Comparison of ENCODE assay signal across 12 cellular contexts in genomic region chr15:49675051-49675450, GRCh38. TPM values are rescaled to one million over a fixed set of nuclear protein-coding genes. Genes with fewer than 3 reads are reported as not detected.
DNase-seq lines count a peak whose midpoint lies in the region; ATAC-seq and TF ChIP-seq lines count a peak whose summit lies in the region.
"Had no signal": no experiment of that assay in that cellular context is flagged by ENCODE, and none has a peak within 500 bp of the region (broad histone marks: within the 10 kb centered on the region; RNA-seq: fewer than 3 reads in every experiment).

No MANE protein-coding gene starts in this region.

- no peaks in the 10 kb centered on the region for H3K36me3 Mint-ChIP-seq in neural progenitor cell
- H3K36me3 Mint-ChIP-seq: activated naive CD4-positive, alpha-beta T cell treated with anti-CD3 and anti-CD28 coated beads, Interleukin-2, amount 50 U/mL, for 72 hours had no signal

- H3K9me3 Mint-ChIP-seq in neural progenitor cell = no peaks in the 10 kb centered on the region

- TF ChIP-seq CTCF in RWPE2 (IDR thresholded peaks at IDR 0.05; ENCODE audit: poor library complexity, severe bottlenecking) (peak; percentile 57), fibroblast of pulmonary artery (IDR thresholded peaks at IDR 0.05; ENCODE audit: low read length, missing control alignments) (peak; percentile 49), tibial artery (IDR thresholded peaks at IDR 0.05) (no peak), gastroesophageal sphincter (IDR thresholded peaks at IDR 0.05) (peak in 1 of 4 experiments; percentile 5), neural progenitor cell (IDR thresholded peaks at IDR 0.05) (no peak)

- peak overlapping the region; percentile 55 for H3K27ac ChIP-seq in RWPE2 (ENCODE audit: poor library complexity, severe bottlenecking)
- H3K27ac ChIP-seq in tibial artery = peak overlapping the region in 1 of 2 donors; percentile 3
- H3K27ac ChIP-seq in gastroesophageal sphincter = no peak overlapping the region
- no peak overlapping the region for H3K27ac ChIP-seq in neural progenitor cell

- no peak for TF ChIP-seq POLR2A in gastroesophageal sphincter (IDR thresholded peaks at IDR 0.05)

- H4K20me1 ChIP-seq in neural progenitor cell (ENCODE audit: low read depth) = no peaks in the 10 kb centered on the region

- no peaks in the 10 kb centered on the region for H3F3A ChIP-seq in neural progenitor cell (ENCODE audit: low read depth)

- no peak for TF ChIP-seq EP300 in gastroesophageal sphincter (IDR thresholded peaks at IDR 0.05)

- no peak overlapping the region for H2AFZ ChIP-seq in neural progenitor cell (replicated peaks)

- ATAC-seq in RWPE2 (ENCODE audit: low read depth) = peak; percentile 100
- no peak for ATAC-seq in gastroesophageal sphincter
- ATAC-seq: activated naive CD4-positive, alpha-beta T cell treated with anti-CD3 and anti-CD28 coated beads, Interleukin-2, amount 50 U/mL, for 72 hours had no signal

- DNase-seq in H4 (ENCODE audit: low spot score) (peak; percentile 38), RWPE2 (ENCODE audit: low spot score) (no peak), fibroblast of pulmonary artery (ENCODE audit: low read depth) (peak; percentile 91), smooth muscle cell of the brain vasculature (ENCODE audit: low read depth, low spot score) (peak; percentile 46), tibial artery (no peak), neural progenitor cell (ENCODE audit: low spot score) (no peak)
- DNase-seq: activated CD4-positive, alpha-beta T cell treated with anti-CD3 and anti-CD28 coated beads for 48 hours; NCI-H1436 treated with DMSO at 0.1 percent for 48 hours had no signal

- peaks cover 4% of the 10 kb centered on the region for H3K4me1 Mint-ChIP-seq in neural progenitor cell

- intact Hi-C loops in tibial artery (cut with DNase I; ENCODE audit: low total_unique reads) = no loop called here

- no peak overlapping the region for H3K4me3 Mint-ChIP-seq in neural progenitor cell

- H3K9me3 ChIP-seq in RWPE2 (ENCODE audit: severe bottlenecking) (no peaks in the 10 kb centered on the region), tibial artery (no peaks in the 10 kb centered on the region), gastroesophageal sphincter (no peaks in the 10 kb centered on the region), neural progenitor cell (ENCODE audit: low read depth) (no peaks in the 10 kb centered on the region)
- H3K9me3 ChIP-seq: SJCRH30 had no signal

- H3K4me1 ChIP-seq in RWPE2 (ENCODE audit: insufficient read depth, poor library complexity, severe bottlenecking) (peaks cover 23% of the 10 kb centered on the region), tibial artery (peaks cover 0 to 32% (median 0%) of the 10 kb centered on the region in 4 donors), gastroesophageal sphincter (no peaks in the 10 kb centered on the region), neural progenitor cell (peaks cover 4% of the 10 kb centered on the region)

- no peak overlapping the region for H3K4me3 ChIP-seq in RWPE2 (ENCODE audit: severe bottlenecking)
- H3K4me3 ChIP-seq in fibroblast of pulmonary artery (replicated peaks; ENCODE audit: low read depth, low read length) = no peak overlapping the region
- no peak overlapping the region for H3K4me3 ChIP-seq in tibial artery
- H3K4me3 ChIP-seq in gastroesophageal sphincter = no peak overlapping the region
- H3K4me3 ChIP-seq in neural progenitor cell = no peak overlapping the region
- H3K4me3 ChIP-seq: lung, SJCRH30 had no signal

- H3K27me3 ChIP-seq in RWPE2 (ENCODE audit: insufficient read depth, poor library complexity, severe bottlenecking) = no peaks in the 10 kb centered on the region
- no peaks in the 10 kb centered on the region for H3K27me3 ChIP-seq in tibial artery
- H3K27me3 ChIP-seq in gastroesophageal sphincter = no peaks in the 10 kb centered on the region
- no peaks in the 10 kb centered on the region for H3K27me3 ChIP-seq in neural progenitor cell
- H3K27me3 ChIP-seq: SJCRH30 had no signal

- no peak overlapping the region for H3K4me2 ChIP-seq in neural progenitor cell

- H3K27me3 Mint-ChIP-seq in neural progenitor cell (ENCODE audit: insufficient read depth, low read depth) = no peaks in the 10 kb centered on the region

- H3K27ac Mint-ChIP-seq in neural progenitor cell = no peak overlapping the region
- H3K27ac Mint-ChIP-seq: activated naive CD4-positive, alpha-beta T cell treated with anti-CD3 and anti-CD28 coated beads, Interleukin-2, amount 50 U/mL, for 72 hours had no signal

- no peaks in the 10 kb centered on the region for H3K36me3 ChIP-seq in RWPE2 (ENCODE audit: low read depth)
- H3K36me3 ChIP-seq in tibial artery = no peaks in the 10 kb centered on the region
- H3K36me3 ChIP-seq in gastroesophageal sphincter = no peaks in the 10 kb centered on the region
- no peaks in the 10 kb centered on the region for H3K36me3 ChIP-seq in neural progenitor cell
- H3K36me3 ChIP-seq: SJCRH30 had no signal

- no peak overlapping the region for H3K9ac ChIP-seq in neural progenitor cell

- H3K79me2 ChIP-seq in neural progenitor cell (ENCODE audit: low read depth) = no peaks in the 10 kb centered on the region

RNA-seq across cellular contexts. Expression of gene DTWD1, which starts 54.2 kb away (rescaled TPM):
- total RNA-seq in H4 (2014; rRNA removed; shearing (Covaris generic)) = 20.6 and 35.3 TPM in 2 replicates
- total RNA-seq in gastroesophageal sphincter (10 to 100 TPM; 27.4 to 44.4 (median 29.2) TPM), neural progenitor cell (ENCODE audit: low replicate concordance) (48.6 and 66.0 TPM in 2 replicates)

RNA-seq across cellular contexts. Expression of gene FAM227B, which starts 54.4 kb away (rescaled TPM):
- 1.9 and 2.1 TPM in 2 replicates for total RNA-seq in H4 (2014; rRNA removed; shearing (Covaris generic))
- total RNA-seq in gastroesophageal sphincter (10 to 100 TPM in 2 of 4 donors, 1 to 10 TPM in 2; 6.1 to 24.1 (median 12.5) TPM), neural progenitor cell (ENCODE audit: low replicate concordance) (13.0 and 25.1 TPM in 2 replicates)

Comparison
In these comparisons a context has a peak if more than half of its experiments do, and no peak if none do; other contexts are left out.
1. DNase-seq: peak in H4 (single experiment), fibroblast of pulmonary artery (single experiment) and smooth muscle cell of the brain vasculature (single experiment); none in RWPE2 (single experiment), tibial artery (0 of 2) and neural progenitor cell (single experiment).
2. CTCF ChIP-seq: peak in RWPE2 (single experiment) and fibroblast of pulmonary artery (single experiment); none in tibial artery (0 of 2) and neural progenitor cell (single experiment).